11 cellular contexts compared by ENCODE assay signal in genomic region chr1:58982259-58982998, GRCh38.
DNase-seq lines count a peak whose midpoint lies in the region; ATAC-seq and TF ChIP-seq lines count a peak whose summit lies in the region.
"Had no signal": no experiment of that assay in that cellular context is flagged by ENCODE, and none has a peak within 500 bp of the region (broad histone marks: within the 10 kb centered on the region; RNA-seq: fewer than 3 reads in every experiment).

No MANE protein-coding gene starts in this region.

- H3K27ac ChIP-seq in stomach = peak overlapping the region; percentile 20 to 59 (median 41)

- intact Hi-C loops in stomach (cut with DNase I; ENCODE audit: low total_unique reads) = no loop called here

- no peak for ATAC-seq in GM18909 (IDR thresholded peaks at IDR 0.05; ENCODE audit: poor library complexity, unreplicated experiment)
- ATAC-seq: natural killer cell had no signal

- WGBS in stomach, 5 donors = 38 to 53% (median 49%) methylated on average over 8 of the region's 8 CpGs

- no peaks in the 10 kb centered on the region for H3K27me3 ChIP-seq in stomach

- TF ChIP-seq EP300 in stomach (IDR thresholded peaks at IDR 0.05) = no peak

- DNase-seq in NCI-H2081 (lab: John Stamatoyannopoulos, UW) (peak; percentile 15 to 75), NCI-H2081 treated with DMSO at 0.1 percent for 48 hours (lab: John Stamatoyannopoulos, UW) (no peak), amniotic epithelial cell (ENCODE audit: low read depth) (peak; percentile 56), iPS-NIHi11 (ENCODE audit: low spot score) (peak; percentile 23), stomach (peak; percentile 79), endothelial cell (ENCODE audit: low spot score) (no peak), EL (no peak)
- DNase-seq: GDM1, natural killer cell, NCI-H1048 had no signal

- H3K9me3 ChIP-seq in stomach = no peaks in the 10 kb centered on the region

- TF ChIP-seq POLR2A in stomach (IDR thresholded peaks at IDR 0.05) = no peak

- peaks cover 19 to 54% (median 26%) of the 10 kb centered on the region in 4 donors for H3K4me1 ChIP-seq in stomach

- H3K36me3 ChIP-seq in stomach = no peaks in the 10 kb centered on the region

- no peak overlapping the region for H3K4me3 ChIP-seq in stomach

- H3K4me3 Mint-ChIP-seq in endothelial cell (ENCODE audit: unreplicated experiment) = no peak overlapping the region
- H3K4me3 Mint-ChIP-seq: natural killer cell had no signal

- TF ChIP-seq CTCF in stomach (IDR thresholded peaks at IDR 0.05) = no peak
- no peak for TF ChIP-seq CTCF in endothelial cell (IDR thresholded peaks at IDR 0.05; ENCODE audit: unreplicated experiment)

- H3K27me3 Mint-ChIP-seq in endothelial cell (ENCODE audit: unreplicated experiment) = no peaks in the 10 kb centered on the region

- H3K4me1 Mint-ChIP-seq in endothelial cell (ENCODE audit: unreplicated experiment) = peaks cover 25% of the 10 kb centered on the region

- H3K27ac Mint-ChIP-seq in endothelial cell (ENCODE audit: unreplicated experiment) = no peak overlapping the region
- H3K27ac Mint-ChIP-seq: natural killer cell had no signal

- no peaks in the 10 kb centered on the region for H3K36me3 Mint-ChIP-seq in endothelial cell (ENCODE audit: low read depth, unreplicated experiment)
- H3K36me3 Mint-ChIP-seq: natural killer cell had no signal

- H3K9me3 Mint-ChIP-seq in endothelial cell (ENCODE audit: unreplicated experiment) = no peaks in the 10 kb centered on the region
- H3K9me3 Mint-ChIP-seq: natural killer cell had no signal

Comparison
In these comparisons a context has a peak if more than half of its experiments do, and no peak if none do; other contexts are left out.
1. DNase-seq: peak in NCI-H2081 (2 of 2), amniotic epithelial cell (single experiment), iPS-NIHi11 (single experiment) and stomach (single experiment); none in NCI-H2081 treated with DMSO at 0.1 percent for 48 hours (single experiment), endothelial cell (single experiment) and EL (single experiment).